ENCODE assay signal across 17 cellular contexts in genomic region chr1:156851779-156852413, GRCh38. TPM values are rescaled to one million over a fixed set of nuclear protein-coding genes. Genes with fewer than 3 reads are reported as not detected.
DNase-seq lines count a peak whose midpoint lies in the region; ATAC-seq lines count a peak whose summit lies in the region.
"Had no signal": no experiment of that assay in that cellular context is flagged by ENCODE, and none has a peak within 500 bp of the region (broad histone marks: within the 10 kb centered on the region; RNA-seq: fewer than 3 reads in every experiment).

No MANE protein-coding gene starts in this region.

- no peak overlapping the region for H2AFZ ChIP-seq in neuronal stem cell (ENCODE audit: low read length)

- no peak overlapping the region for H3K14ac ChIP-seq in neuronal stem cell (ENCODE audit: low read length)

- H3K79me1 ChIP-seq in neuronal stem cell (ENCODE audit: low read depth, low read length), result no peaks in the 10 kb centered on the region

- H2BK12ac ChIP-seq in neuronal stem cell (ENCODE audit: low read length), result peak overlapping the region; percentile 76

- peak; percentile 55 for DNase-seq in D341Med (ENCODE audit: low spot score)
- DNase-seq in NCI-H1694 treated with DMSO at 0.1 percent for 48 hours (lab: John Stamatoyannopoulos, UW), result peak; percentile 99
- peak; percentile 48 for DNase-seq in cerebellar cortex (ENCODE audit: low spot score)
- no peak for DNase-seq in neuronal stem cell (ENCODE audit: low spot score)
- DNase-seq: activated effector memory CD4-positive, alpha-beta T cell treated with Interleukin-2 at 50 U/mL for 16 hours; Caco-2; effector CD8-positive, alpha-beta T cell; Karpas-422; mesendoderm; NCI-H1436; T1000 had no signal

- peak overlapping the region; percentile 98 for H2AK5ac ChIP-seq in neuronal stem cell (ENCODE audit: low read depth, low read length)

- H2BK15ac ChIP-seq in neuronal stem cell (ENCODE audit: low read length), result peak overlapping the region; percentile 64

- H3K9me3 ChIP-seq in neuronal stem cell (replicated peaks in 1 of 2; ENCODE audit: control insufficient read depth in 2 of 2, insufficient read depth in 1 of 2, low read depth in 1 of 2, low read length in 2 of 2), result no peaks in the 10 kb centered on the region
- H3K9me3 ChIP-seq: Caco-2 had no signal

- no peak for ATAC-seq in GM19463 (IDR thresholded peaks at IDR 0.05; ENCODE audit: unreplicated experiment)
- no peak for ATAC-seq in GM21723 (IDR thresholded peaks at IDR 0.05; ENCODE audit: unreplicated experiment)
- ATAC-seq in HG02981 (IDR thresholded peaks at IDR 0.05; ENCODE audit: unreplicated experiment), result no peak
- ATAC-seq in GM19395 (IDR thresholded peaks at IDR 0.05; ENCODE audit: unreplicated experiment), result no peak
- ATAC-seq: natural killer cell treated with Interleukin-12 subunit alpha and Interleukin-12 subunit beta and Interleukin-15 and Interleukin-18, amount 100 ng/mL, for 72 hours had no signal

- H3K4me1 ChIP-seq in neuronal stem cell (ENCODE audit: control insufficient read depth in 2 of 2, insufficient read depth in 1 of 2, low read depth in 1 of 2, low read length in 2 of 2), result peaks cover 0 to 5% of the 10 kb centered on the region in 2 donors
- H3K4me1 ChIP-seq: Caco-2 had no signal

- H2BK120ac ChIP-seq in neuronal stem cell (ENCODE audit: low read depth, low read length), result no peak overlapping the region

- peak overlapping the region; percentile 7 for H4K8ac ChIP-seq in neuronal stem cell (ENCODE audit: low read depth, low read length)

- H3K4me3 ChIP-seq in neuronal stem cell (ENCODE audit: low read length in 2 of 2), result no peak overlapping the region
- H3K4me3 ChIP-seq: SK-N-MC had no signal

- H3K4me2 ChIP-seq in neuronal stem cell (ENCODE audit: insufficient read depth, low read length, poor library complexity, severe bottlenecking), result no peak overlapping the region

- peak overlapping the region; percentile 78 for H3K18ac ChIP-seq in neuronal stem cell (ENCODE audit: low read length)

- H4K91ac ChIP-seq in neuronal stem cell (ENCODE audit: low read depth, low read length, poor library complexity), result no peak overlapping the region

- H3K4ac ChIP-seq in neuronal stem cell (ENCODE audit: low read length), result peak overlapping the region; percentile 23

- H3K36me3 ChIP-seq in neuronal stem cell (replicated peaks in 1 of 2; ENCODE audit: control insufficient read depth in 2 of 2, insufficient read depth in 2 of 2, low read length in 2 of 2), result no peaks in the 10 kb centered on the region

- peaks cover 19 to 91% (median 52%) of the 10 kb centered on the region in 3 experiments for H3K27me3 ChIP-seq in neuronal stem cell (ENCODE audit: control insufficient read depth in 3 of 3, insufficient read depth in 3 of 3, low read depth in 1 of 3, low read length in 3 of 3)

- peak overlapping the region; percentile 68 for H2BK5ac ChIP-seq in neuronal stem cell (ENCODE audit: low read length)

- H3K23ac ChIP-seq in neuronal stem cell (ENCODE audit: low read depth, low read length, poor library complexity), result peak overlapping the region; percentile 77

- WGBS in neuronal stem cell (ENCODE audit: extremely low coverage in 2 of 2, insufficient read length in 2 of 2, insufficient replicate concordance in 1 of 2), 2 donors, result no CpG with 5 or more reads among the region's 16 CpGs

- H3K27ac ChIP-seq in neuronal stem cell (replicated peaks; ENCODE audit: low read length), result no peak overlapping the region
- H3K27ac ChIP-seq: SK-N-MC had no signal

- peak overlapping the region; percentile 54 for H3K9ac ChIP-seq in neuronal stem cell (ENCODE audit: low read depth, low read length, poor library complexity)

RNA-seq across cellular contexts. Expression of gene INSRR, which starts 7.0 kb away (rescaled TPM):
- polyA plus RNA-seq in neuronal stem cell (2013, experiment 1 of 2), result 0.01 TPM
- 0.01 TPM for polyA plus RNA-seq in neuronal stem cell (2013, experiment 2 of 2)

RNA-seq across cellular contexts. Expression of gene NTRK1, which starts 8.8 kb away (rescaled TPM):
- 0.07 TPM for polyA plus RNA-seq in neuronal stem cell (2013, experiment 1 of 2)
- 0.11 TPM for polyA plus RNA-seq in neuronal stem cell (2013, experiment 2 of 2)

RNA-seq across cellular contexts. Expression of gene SH2D2A, which starts 35.2 kb away (rescaled TPM):
- polyA plus RNA-seq in neuronal stem cell (2013, experiment 1 of 2), result 4.3 TPM
- 3.5 TPM for polyA plus RNA-seq in neuronal stem cell (2013, experiment 2 of 2)

RNA-seq across cellular contexts. Expression of gene PEAR1, which starts 41.6 kb away (rescaled TPM):
- polyA plus RNA-seq in neuronal stem cell (2013, experiment 1 of 2), result 0.78 TPM
- polyA plus RNA-seq in neuronal stem cell (2013, experiment 2 of 2), result 0.62 TPM
